In genomic region chr4:16123356-16124084, GRCh38 we compare ENCODE assay signal across 9 cellular contexts. TPM values are rescaled to one million over a fixed set of nuclear protein-coding genes. Genes with fewer than 3 reads are reported as not detected.
DNase-seq lines count a peak whose midpoint lies in the region; ATAC-seq and TF ChIP-seq lines count a peak whose summit lies in the region.
"Had no signal": no experiment of that assay in that cellular context is flagged by ENCODE, and none has a peak within 500 bp of the region (broad histone marks: within the 10 kb centered on the region; RNA-seq: fewer than 3 reads in every experiment).

No MANE protein-coding gene starts in this region.

- H4K20me1 ChIP-seq in PC-9 (ENCODE audit: insufficient read depth): no peaks in the 10 kb centered on the region

- CTCF ChIA-PET in activated naive CD4-positive, alpha-beta T cell treated with anti-CD3 and anti-CD28 coated beads for 36 hours (lab: Charles Lee): interaction anchor here (0.7 to 1.7 kb wide), 5 partner anchors 16 to 185 kb away, joined by 3 to 4 read pairs (median 4); no protein-coding TSS in a partner anchor
- CTCF ChIA-PET in activated CD8-positive, alpha-beta T cell treated with anti-CD3 and anti-CD28 coated beads for 36 hours (lab: Charles Lee): interaction anchor here (0.7 to 1.4 kb wide), 3 partner anchors 73 to 167 kb away, joined by 3 to 7 read pairs (median 3); no protein-coding TSS in a partner anchor
- CTCF ChIA-PET in PC-9 (lab: Charles Lee): no interaction called here

- H3K9me3 Mint-ChIP-seq in activated naive CD4-positive, alpha-beta T cell treated with anti-CD3 and anti-CD28 coated beads for 36 hours: no peaks in the 10 kb centered on the region
- peaks cover 1% of the 10 kb centered on the region for H3K9me3 Mint-ChIP-seq in activated CD8-positive, alpha-beta T cell treated with anti-CD3 and anti-CD28 coated beads for 36 hours
- peaks cover 9 to 14% of the 10 kb centered on the region in 2 donors for H3K9me3 Mint-ChIP-seq in stimulated activated naive CD8-positive, alpha-beta T cell treated with anti-CD3 and anti-CD28 coated beads, Interleukin-15, amount 100 ng/mL, for 72 hours

- BruUV-seq in PC-9 (replicated peaks; lab: Mats Ljungman, UMichigan): no TSS peak

- no peaks in the 10 kb centered on the region for H3K36me3 ChIP-seq in PC-9 (ENCODE audit: low read depth)

- H3K27ac ChIP-seq in PC-9: no peak overlapping the region

- TF ChIP-seq CTCF in activated CD8-positive, alpha-beta T cell treated with anti-CD3 and anti-CD28 coated beads for 36 hours (IDR thresholded peaks at IDR 0.05): no peak
- no peak for TF ChIP-seq CTCF in PC-9 (conservative IDR thresholded peaks at IDR 0.05)

- H3K4me1 ChIP-seq in PC-9 (replicated peaks; ENCODE audit: insufficient read depth): no peaks in the 10 kb centered on the region

- POLR2A ChIA-PET in activated CD8-positive, alpha-beta T cell treated with anti-CD3 and anti-CD28 coated beads for 36 hours (lab: Charles Lee): interaction anchor here (1.0 to 1.1 kb wide), 2 partner anchors 15 to 50 kb away, joined by 3 read pairs; no protein-coding TSS in a partner anchor
- POLR2A ChIA-PET in PC-9 (lab: Charles Lee; ENCODE audit: unreplicated experiment): no interaction called here

- H3K9me3 ChIP-seq in PC-9 (ENCODE audit: insufficient read depth, low read depth): no peaks in the 10 kb centered on the region

- H2AFZ ChIP-seq in PC-9: no peak overlapping the region

- no peak for DNase-seq in activated naive CD4-positive, alpha-beta T cell treated with anti-CD3 and anti-CD28 coated beads for 36 hours
- DNase-seq in activated naive CD4-positive, alpha-beta T cell treated with Interleukin-2 at 50 U/mL for 16 hours: no peak
- DNase-seq in NCI-H2107 treated with DMSO at 0.1 percent for 48 hours (lab: John Stamatoyannopoulos, UW; ENCODE audit: unreplicated experiment): peak; percentile 95
- DNase-seq in activated CD8-positive, alpha-beta T cell treated with anti-CD3 and anti-CD28 coated beads for 36 hours: peak; percentile 10
- no peak for DNase-seq in stimulated activated naive CD8-positive, alpha-beta T cell treated with anti-CD3 and anti-CD28 coated beads, Interleukin-15, amount 100 ng/mL, for 72 hours
- DNase-seq in PC-9: no peak
- DNase-seq in islet precursor cell: no peak
- DNase-seq: ACHN had no signal

- H3K36me3 Mint-ChIP-seq in activated naive CD4-positive, alpha-beta T cell treated with anti-CD3 and anti-CD28 coated beads for 36 hours (ENCODE audit: low read depth): no peaks in the 10 kb centered on the region
- no peaks in the 10 kb centered on the region for H3K36me3 Mint-ChIP-seq in activated CD8-positive, alpha-beta T cell treated with anti-CD3 and anti-CD28 coated beads for 36 hours (ENCODE audit: low read depth)

- H3K4me1 Mint-ChIP-seq in activated naive CD4-positive, alpha-beta T cell treated with anti-CD3 and anti-CD28 coated beads for 36 hours (ENCODE audit: low read depth): peaks cover 25% of the 10 kb centered on the region
- H3K4me1 Mint-ChIP-seq in activated CD8-positive, alpha-beta T cell treated with anti-CD3 and anti-CD28 coated beads for 36 hours (ENCODE audit: low read depth): peaks cover 36% of the 10 kb centered on the region
- H3K4me1 Mint-ChIP-seq in stimulated activated naive CD8-positive, alpha-beta T cell treated with anti-CD3 and anti-CD28 coated beads, Interleukin-15, amount 100 ng/mL, for 72 hours: peaks cover 50% of the 10 kb centered on the region

- H3K27me3 ChIP-seq in PC-9 (ENCODE audit: insufficient read depth, low read depth): no peaks in the 10 kb centered on the region

- H3K9me2 ChIP-seq in PC-9 (ENCODE audit: insufficient read depth): no peaks in the 10 kb centered on the region

- H3F3A ChIP-seq in PC-9 (ENCODE audit: insufficient read depth, low read depth): no peaks in the 10 kb centered on the region

- intact Hi-C loops in activated naive CD4-positive, alpha-beta T cell treated with anti-CD3 and anti-CD28 coated beads for 36 hours (cut with micrococcal nuclease): loop anchor here (2.0 kb wide), 4 partner anchors 93 to 1213 kb away; partner anchors contain the start of gene TAPT1
- intact Hi-C loops in activated CD8-positive, alpha-beta T cell treated with anti-CD3 and anti-CD28 coated beads for 36 hours (cut with micrococcal nuclease): no loop called here
- intact Hi-C loops in PC-9 (cut with micrococcal nuclease; ENCODE audit: unreplicated experiment): no loop called here

- no peak overlapping the region for H3K4me3 ChIP-seq in PC-9

- no peak overlapping the region for H3K4me3 Mint-ChIP-seq in activated naive CD4-positive, alpha-beta T cell treated with anti-CD3 and anti-CD28 coated beads for 36 hours
- H3K4me3 Mint-ChIP-seq in activated CD8-positive, alpha-beta T cell treated with anti-CD3 and anti-CD28 coated beads for 36 hours: no peak overlapping the region
- peak overlapping the region; percentile 52 for H3K4me3 Mint-ChIP-seq in stimulated activated naive CD8-positive, alpha-beta T cell treated with anti-CD3 and anti-CD28 coated beads, Interleukin-15, amount 100 ng/mL, for 72 hours

- no peak overlapping the region for H3K4me2 ChIP-seq in PC-9

- H3K27ac Mint-ChIP-seq in activated naive CD4-positive, alpha-beta T cell treated with anti-CD3 and anti-CD28 coated beads for 36 hours: peak overlapping the region; percentile 85
- peak overlapping the region; percentile 72 for H3K27ac Mint-ChIP-seq in activated CD8-positive, alpha-beta T cell treated with anti-CD3 and anti-CD28 coated beads for 36 hours
- H3K27ac Mint-ChIP-seq in stimulated activated naive CD8-positive, alpha-beta T cell treated with anti-CD3 and anti-CD28 coated beads, Interleukin-15, amount 100 ng/mL, for 72 hours: peak overlapping the region; percentile 60 to 91

- H3K27me3 Mint-ChIP-seq in activated naive CD4-positive, alpha-beta T cell treated with anti-CD3 and anti-CD28 coated beads for 36 hours (ENCODE audit: low read depth): no peaks in the 10 kb centered on the region
- no peaks in the 10 kb centered on the region for H3K27me3 Mint-ChIP-seq in activated CD8-positive, alpha-beta T cell treated with anti-CD3 and anti-CD28 coated beads for 36 hours
- no peaks in the 10 kb centered on the region for H3K27me3 Mint-ChIP-seq in stimulated activated naive CD8-positive, alpha-beta T cell treated with anti-CD3 and anti-CD28 coated beads, Interleukin-15, amount 100 ng/mL, for 72 hours

- no peaks in the 10 kb centered on the region for H3K79me2 ChIP-seq in PC-9 (ENCODE audit: low read depth)

- ATAC-seq in activated CD8-positive, alpha-beta T cell treated with anti-CD3 and anti-CD28 coated beads for 36 hours: peak; percentile 25
- ATAC-seq in stimulated activated naive CD8-positive, alpha-beta T cell treated with anti-CD3 and anti-CD28 coated beads, Interleukin-15, amount 100 ng/mL, for 72 hours: peak; percentile 34
- ATAC-seq in HG03045 (IDR thresholded peaks at IDR 0.05; ENCODE audit: unreplicated experiment): no peak

RNA-seq across cellular contexts. Expression of gene PROM1, which starts 39.7 kb away (rescaled TPM):
- under 1 TPM; 0.05 to 0.10 TPM for total RNA-seq in activated naive CD4-positive, alpha-beta T cell treated with anti-CD3 and anti-CD28 coated beads for 36 hours
- total RNA-seq in activated CD8-positive, alpha-beta T cell treated with anti-CD3 and anti-CD28 coated beads for 36 hours: under 1 TPM in 1 of 2 experiments, not detected in 1; 0.22 TPM
- not detected in 2 replicates for total RNA-seq in PC-9 (2021)

Comparison
In these comparisons a context has a peak if more than half of its experiments do, and no peak if none do; other contexts are left out.
1. DNase-seq: peak in NCI-H2107 treated with DMSO at 0.1 percent for 48 hours (single experiment) and activated CD8-positive, alpha-beta T cell treated with anti-CD3 and anti-CD28 coated beads for 36 hours (single experiment); none in activated naive CD4-positive, alpha-beta T cell treated with anti-CD3 and anti-CD28 coated beads for 36 hours (single experiment), activated naive CD4-positive, alpha-beta T cell treated with Interleukin-2 at 50 U/mL for 16 hours (single experiment), stimulated activated naive CD8-positive, alpha-beta T cell treated with anti-CD3 and anti-CD28 coated beads, Interleukin-15, amount 100 ng/mL, for 72 hours (0 of 2), PC-9 (0 of 2) and islet precursor cell (single experiment).
2. H3K4me3 Mint-ChIP-seq: peak in stimulated activated naive CD8-positive, alpha-beta T cell treated with anti-CD3 and anti-CD28 coated beads, Interleukin-15, amount 100 ng/mL, for 72 hours (2 of 2); none in activated naive CD4-positive, alpha-beta T cell treated with anti-CD3 and anti-CD28 coated beads for 36 hours (single experiment) and activated CD8-positive, alpha-beta T cell treated with anti-CD3 and anti-CD28 coated beads for 36 hours (single experiment).
3. Peak in every context shown above with its lines, with median percentiles within 50 percentile points of each other: H3K27ac Mint-ChIP-seq.